16 cellular contexts compared by ENCODE assay signal in genomic region chr3:106685751-106686150, GRCh38.
A peak's percentile ranks its signal among the peaks of the same experiment; 100 is the strongest.
DNase-seq lines count a peak whose midpoint lies in the region; ATAC-seq and TF ChIP-seq lines count a peak whose summit lies in the region.
"Had no signal": no experiment of that assay in that cellular context is flagged by ENCODE, and none has a peak within 500 bp of the region (broad histone marks: within the 10 kb centered on the region; RNA-seq: fewer than 3 reads in every experiment).

No MANE protein-coding gene starts in this region.

- CTCF ChIA-PET in RWPE1 (lab: Yijun Ruan, JAX), result interaction anchor here (0.7 kb wide), 1 partner anchor 30 kb away, joined by 4 read pairs; no protein-coding TSS in a partner anchor

- H3K27ac ChIP-seq in RWPE1 (no peak overlapping the region), epithelial cell of prostate (peak overlapping the region; percentile 19)
- H3K27ac ChIP-seq: A549, C4-2B, HL-60 had no signal

- ATAC-seq in HG03139 (IDR thresholded peaks at IDR 0.05; ENCODE audit: unreplicated experiment), result no peak
- ATAC-seq: A549 had no signal

- POLR2A ChIA-PET in RWPE1 (lab: Yijun Ruan, JAX; ENCODE audit: low non-redundant PET), result no interaction called here

- TF ChIP-seq CTCF in RWPE1 (conservative IDR thresholded peaks at IDR 0.05; ENCODE audit: low read depth), result no peak

- DNase-seq in M059J (ENCODE audit: low read depth) (peak; percentile 29), NCI-H345 (lab: John Stamatoyannopoulos, UW) (peak; percentile 13), RWPE1 (ENCODE audit: low spot score) (peak; percentile 8), epithelial cell of prostate (ENCODE audit: low read depth, low spot score) (no peak), mucosa of gallbladder (ENCODE audit: low spot score) (no peak), GM19238 (ENCODE audit: insufficient read length, low spot score) (no peak), NCI-H1092 treated with DMSO at 0.1 percent for 48 hours (lab: John Stamatoyannopoulos, UW) (no peak)
- DNase-seq: BE2C; CD4-positive, alpha-beta memory T cell; DMS79; HCEC 1CT; HFFc6 had no signal

Comparison
In these comparisons a context has a peak if more than half of its experiments do, and no peak if none do; other contexts are left out.
1. DNase-seq: peak in M059J (single experiment), NCI-H345 (single experiment) and RWPE1 (single experiment); none in epithelial cell of prostate (single experiment), mucosa of gallbladder (single experiment), GM19238 (single experiment) and NCI-H1092 treated with DMSO at 0.1 percent for 48 hours (single experiment).